In the genomic region with DNA sequence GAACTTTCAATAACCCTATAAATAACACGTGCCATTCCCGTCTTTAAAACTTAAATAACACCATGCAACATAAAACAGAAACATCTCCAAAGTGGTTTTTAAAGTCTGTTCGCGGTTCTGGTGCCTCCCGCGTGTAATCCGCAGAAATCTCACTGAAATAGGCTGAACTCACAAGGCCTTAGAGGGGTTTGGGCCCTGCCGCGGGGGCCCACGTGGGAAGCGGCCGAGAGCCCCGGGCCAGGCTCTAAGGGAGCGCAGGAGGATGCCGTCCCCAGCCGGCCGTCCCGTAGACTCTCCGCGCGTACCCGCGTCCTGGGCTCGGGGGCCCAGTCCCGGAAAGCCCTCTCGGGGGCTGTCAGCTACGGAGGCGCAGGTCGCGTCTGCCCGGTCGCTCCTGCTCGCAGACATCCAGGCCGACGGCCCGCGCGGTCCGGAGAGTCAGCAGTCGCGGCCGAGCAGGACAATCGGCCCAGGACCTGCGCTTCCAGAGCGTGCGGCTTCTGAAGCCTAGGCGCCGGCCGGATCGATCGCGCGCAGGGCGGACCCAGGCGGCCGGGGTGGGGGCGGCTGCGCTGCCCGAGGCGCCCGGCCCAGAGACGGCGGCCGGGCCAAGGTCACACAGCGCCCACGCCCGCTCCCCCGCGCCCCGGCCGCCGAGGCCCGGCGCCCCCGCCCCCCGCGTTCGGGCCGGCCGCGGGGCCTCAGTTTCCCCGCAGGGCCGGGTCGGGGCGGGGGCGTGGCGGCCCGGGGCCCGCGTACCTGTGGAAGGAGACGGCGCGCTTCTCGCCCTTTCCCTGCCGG, we compare ENCODE assay signal across 8 cellular contexts. TPM values are rescaled to one million over a fixed set of nuclear protein-coding genes. Genes with fewer than 3 reads are reported as not detected.
DNase-seq lines count a peak whose midpoint lies in the region; ATAC-seq and TF ChIP-seq lines count a peak whose summit lies in the region.

No MANE protein-coding gene starts in this region.

- ATAC-seq in HG02610 (IDR thresholded peaks at IDR 0.05; ENCODE audit: unreplicated experiment): peak; percentile 26

- H3K27me3 Mint-ChIP-seq in glutamatergic neuron (ENCODE audit: unreplicated experiment): peaks cover 7% of the 10 kb centered on the region
- H3K27me3 Mint-ChIP-seq in progenitor cell of endocrine pancreas: no peaks in the 10 kb centered on the region

- H3K36me3 Mint-ChIP-seq in glutamatergic neuron (ENCODE audit: unreplicated experiment) (peaks cover 12% of the 10 kb centered on the region), progenitor cell of endocrine pancreas (ENCODE audit: insufficient read depth) (peaks cover 6% of the 10 kb centered on the region)

- TF ChIP-seq CTCF in glutamatergic neuron (IDR thresholded peaks at IDR 0.05; ENCODE audit: partially characterized antibody, unreplicated experiment): no peak
- TF ChIP-seq CTCF in progenitor cell of endocrine pancreas (IDR thresholded peaks at IDR 0.05; ENCODE audit: unreplicated experiment): no peak

- H3K9me3 Mint-ChIP-seq in glutamatergic neuron (ENCODE audit: unreplicated experiment): peaks cover 11% of the 10 kb centered on the region
- H3K9me3 Mint-ChIP-seq in progenitor cell of endocrine pancreas (ENCODE audit: low read depth): no peaks in the 10 kb centered on the region

- DNase-seq in NCI-H82 (lab: John Stamatoyannopoulos, UW) (peak; percentile 59), NCI-H82 treated with DMSO at 0.1 percent for 48 hours (lab: John Stamatoyannopoulos, UW; ENCODE audit: unreplicated experiment) (no peak), NAMALWA (ENCODE audit: low spot score) (peak; percentile 44), glutamatergic neuron (peak; percentile 65), progenitor cell of endocrine pancreas (ENCODE audit: low spot score, unreplicated experiment) (peak; percentile 64), foreskin melanocyte (no peak)
- DNase-seq in activated effector memory CD4-positive, alpha-beta T cell treated with Interleukin-2 at 50 U/mL for 16 hours: peak; percentile 18

- H3K4me1 Mint-ChIP-seq in glutamatergic neuron (ENCODE audit: low read depth, unreplicated experiment) (peaks cover 15% of the 10 kb centered on the region), progenitor cell of endocrine pancreas (ENCODE audit: low read depth) (peaks cover 20% of the 10 kb centered on the region)

- H3K4me3 Mint-ChIP-seq in glutamatergic neuron (ENCODE audit: unreplicated experiment) (peak overlapping the region; percentile 85), progenitor cell of endocrine pancreas (ENCODE audit: low read depth) (peak overlapping the region; percentile 78)

- peak overlapping the region; percentile 68 for H3K27ac Mint-ChIP-seq in glutamatergic neuron (ENCODE audit: unreplicated experiment)
- peak overlapping the region; percentile 90 for H3K27ac Mint-ChIP-seq in progenitor cell of endocrine pancreas

RNA-seq across cellular contexts. Expression of a gene that starts 0.6 kb away (rescaled TPM):
- total RNA-seq in glutamatergic neuron (ENCODE audit: unreplicated experiment) (32.4 TPM), progenitor cell of endocrine pancreas (55.8 and 61.0 TPM in 2 replicates)

RNA-seq across cellular contexts. Expression of a gene that starts 1.1 kb away (rescaled TPM):
- total RNA-seq in glutamatergic neuron (ENCODE audit: unreplicated experiment) (115 TPM), progenitor cell of endocrine pancreas (142 and 143 TPM in 2 replicates)

RNA-seq across cellular contexts. Expression of a gene that starts 50.2 kb away (rescaled TPM):
- total RNA-seq in glutamatergic neuron (ENCODE audit: unreplicated experiment) (32.8 TPM), progenitor cell of endocrine pancreas (51.4 and 54.4 TPM in 2 replicates)

Comparison
In these comparisons a context has a peak if more than half of its experiments do, and no peak if none do; other contexts are left out.
1. DNase-seq: peak in NCI-H82 (single experiment), NAMALWA (single experiment), activated effector memory CD4-positive, alpha-beta T cell treated with Interleukin-2 at 50 U/mL for 16 hours (single experiment), glutamatergic neuron (single experiment) and progenitor cell of endocrine pancreas (single experiment); none in NCI-H82 treated with DMSO at 0.1 percent for 48 hours (single experiment) and foreskin melanocyte (single experiment).